24 cellular contexts compared by ENCODE assay signal in genomic region chr9:107338911-107339659, GRCh38. TPM values are rescaled to one million over a fixed set of nuclear protein-coding genes. Genes with fewer than 3 reads are reported as not detected.
DNase-seq lines count a peak whose midpoint lies in the region; ATAC-seq, FAIRE-seq and TF ChIP-seq lines count a peak whose summit lies in the region.
"Had no signal": no experiment of that assay in that cellular context is flagged by ENCODE, and none has a peak within 500 bp of the region (broad histone marks: within the 10 kb centered on the region; RNA-seq: fewer than 3 reads in every experiment).

No MANE protein-coding gene starts in this region.

- H3K36me3 ChIP-seq in HepG2 (replicated peaks in 1 of 2; ENCODE audit: control insufficient read depth in 1 of 2, insufficient read depth in 2 of 2, low read length in 2 of 2): peaks cover 4 to 11% of the 10 kb centered on the region in 2 experiments; a peak in 3 of 5 replicates
- H3K36me3 ChIP-seq in right lobe of liver: peaks cover 0 to 11% (median 2%) of the 10 kb centered on the region in 4 donors

- H3K27ac Mint-ChIP-seq in WTC11 (no peak overlapping the region), mesothelial cell of epicardium (peak overlapping the region; percentile 25)
- H3K27ac Mint-ChIP-seq: activated naive CD8-positive, alpha-beta T cell treated with anti-CD3 and anti-CD28 coated beads, Interleukin-2, amount 10 ng/mL, durations not matched to agents 7 days and 5 days had no signal

- H3K9me3 ChIP-seq in HepG2 (ENCODE audit: low read length) (no peaks in the 10 kb centered on the region), right lobe of liver (no peaks in the 10 kb centered on the region)
- H3K9me3 ChIP-seq: body of pancreas, gastroesophageal sphincter, HAP-1, sigmoid colon had no signal

- no peak for TF ChIP-seq CTCF in HepG2 (CRISPR knock-in tag; IDR thresholded peaks at IDR 0.05)
- no peak for TF ChIP-seq CTCF in right lobe of liver (IDR thresholded peaks at IDR 0.05)
- no peak; the same call in 1 of the 2 replicates for TF ChIP-seq CTCF in WTC11 (IDR thresholded peaks at IDR 0.05)
- no peak for TF ChIP-seq CTCF in mesothelial cell of epicardium (IDR thresholded peaks at IDR 0.05; ENCODE audit: unreplicated experiment)
- TF ChIP-seq CTCF in GM13976 (IDR thresholded peaks at IDR 0.05; ENCODE audit: borderline replicate concordance, control extremely low read depth, extremely low read depth, insufficient read depth, missing control alignments): no peak

- peaks cover 29% of the 10 kb centered on the region for H3K4me1 ChIP-seq in HepG2 (ENCODE audit: insufficient read depth, low read length)
- peaks cover 0 to 14% (median 3%) of the 10 kb centered on the region in 4 donors for H3K4me1 ChIP-seq in right lobe of liver
- H3K4me1 ChIP-seq: HAP-1 had no signal

- TF ChIP-seq POLR2A in HepG2 (IDR thresholded peaks at IDR 0.05; ENCODE audit: insufficient read depth in 1 of 2, low read depth in 2 of 2, low read length in 2 of 2) (no peak), right lobe of liver (IDR thresholded peaks at IDR 0.05) (no peak)

- H3K27me3 Mint-ChIP-seq in WTC11 (ENCODE audit: low read depth): no peaks in the 10 kb centered on the region
- no peaks in the 10 kb centered on the region for H3K27me3 Mint-ChIP-seq in mesothelial cell of epicardium (ENCODE audit: low read depth)
- H3K27me3 Mint-ChIP-seq: activated naive CD8-positive, alpha-beta T cell treated with anti-CD3 and anti-CD28 coated beads, Interleukin-2, amount 10 ng/mL, durations not matched to agents 7 days and 5 days; CD4-positive, alpha-beta T cell had no signal

- H3K27me3 ChIP-seq in HepG2 (ENCODE audit: control insufficient read depth in 1 of 2, insufficient read depth in 2 of 2, low read length in 2 of 2) (no peaks in the 10 kb centered on the region), right lobe of liver (no peaks in the 10 kb centered on the region)
- H3K27me3 ChIP-seq: body of pancreas, gastroesophageal sphincter, sigmoid colon had no signal

- no peak overlapping the region for H3K9ac ChIP-seq in HepG2 (ENCODE audit: insufficient read depth, low read depth, low read length)

- CTCF ChIA-PET in HepG2 (lab: Yijun Ruan, JAX; ENCODE audit: low intra/inter-chr PET ratio, low total read pairs) (no interaction called here), WTC11 (lab: Charles Lee) (interaction anchor here (0.6 to 1.1 kb wide), 3 partner anchors 17 to 181 kb away, joined by 3 to 6 read pairs (median 4); no protein-coding TSS in a partner anchor)

- no peak for FAIRE-seq in HepG2 (lab: Jason Lieb, UNC)
- FAIRE-seq: colon, G401.6, keratinocyte had no signal

- H4K20me1 ChIP-seq in HepG2 (ENCODE audit: insufficient read depth, low read length): no peaks in the 10 kb centered on the region

- H3K9me3 Mint-ChIP-seq in WTC11 (no peaks in the 10 kb centered on the region), mesothelial cell of epicardium (no peaks in the 10 kb centered on the region)
- H3K9me3 Mint-ChIP-seq: activated naive CD8-positive, alpha-beta T cell treated with anti-CD3 and anti-CD28 coated beads, Interleukin-2, amount 10 ng/mL, durations not matched to agents 7 days and 5 days; CD4-positive, alpha-beta T cell had no signal

- TF ChIP-seq RAD21 in HepG2 (CRISPR knock-in tag; IDR thresholded peaks at IDR 0.05): no peak

- no peak overlapping the region for H3K4me3 ChIP-seq in HepG2 (replicated peaks in 1 of 3; ENCODE audit: insufficient read depth in 1 of 3, low read depth in 2 of 3, low read length in 3 of 3)
- no peak overlapping the region for H3K4me3 ChIP-seq in right lobe of liver
- H3K4me3 ChIP-seq: body of pancreas, gastroesophageal sphincter, HAP-1, sigmoid colon had no signal

- ATAC-seq in HepG2: no peak
- ATAC-seq in right lobe of liver: no peak
- no peak for ATAC-seq in WTC11
- ATAC-seq in GM19328 (IDR thresholded peaks at IDR 0.05; ENCODE audit: unreplicated experiment): no peak
- ATAC-seq in HG02571 (IDR thresholded peaks at IDR 0.05; ENCODE audit: unreplicated experiment): no peak
- ATAC-seq: body of pancreas, gastroesophageal sphincter had no signal

- H2AFZ ChIP-seq in HepG2 (ENCODE audit: low read length): no peak overlapping the region

- peaks cover 7% of the 10 kb centered on the region for H3K36me3 Mint-ChIP-seq in WTC11
- H3K36me3 Mint-ChIP-seq in mesothelial cell of epicardium: peaks cover 12% of the 10 kb centered on the region

- TF ChIP-seq EP300 in HepG2 (IDR thresholded peaks at IDR 0.05; ENCODE audit: low read depth in 2 of 2, low read length in 2 of 2) (no peak), HepG2 (CRISPR knock-in tag; IDR thresholded peaks at IDR 0.05; ENCODE audit: borderline replicate concordance) (no peak)

- 89% methylated on average over 7 of the region's 7 CpGs for WGBS in HepG2 (ENCODE audit: low lambda C conversion rate)
- 84% methylated on average over 6 of the region's 7 CpGs for WGBS in right lobe of liver (ENCODE audit: insufficient coverage, low coverage, low lambda C conversion rate, missing lambda C conversion rate)

- intact Hi-C loops in HepG2 (cut with micrococcal nuclease; ENCODE audit: unreplicated experiment): no loop called here
- intact Hi-C loops in right lobe of liver (cut with DNase I): no loop called here

- H3K4me1 Mint-ChIP-seq in WTC11 (peaks cover 24% of the 10 kb centered on the region), mesothelial cell of epicardium (peaks cover 7% of the 10 kb centered on the region)

- in situ Hi-C loops in HepG2 (cut with HindIII; ENCODE audit: extremely low pct_ligation_motif_present, low pct_unique_long_range_greater_than_20kb) (no loop called here), GM13976 (cut with MboI; ENCODE audit: low sequenced_read_pairs, unreplicated experiment) (no loop called here)

- DNase-seq in HepG2 (ENCODE audit: low spot score) (no peak), right lobe of liver (no peak), WTC11 (ENCODE audit: low spot score) (no peak), mesothelial cell of epicardium (ENCODE audit: low spot score in 2 of 2, unreplicated experiment in 2 of 2) (no peak), GM13976 (ENCODE audit: low spot score) (no peak)
- DNase-seq: activated CD4-positive, alpha-beta T cell treated with anti-CD3 and anti-CD28 coated beads for 1 hour; activated naive CD8-positive, alpha-beta T cell treated with anti-CD3 and anti-CD28 coated beads, Interleukin-2, amount 10 ng/mL, durations not matched to agents 7 days and 5 days; CD4-positive, alpha-beta T cell; KBM-7; NCI-H1436 treated with DMSO at 0.1 percent for 48 hours; NCI-H524 treated with DMSO at 0.1 percent for 48 hours; RPMI8226; sigmoid colon; stimulated activated CD4-positive, alpha-beta T cell treated with anti-CD3 and anti-CD28 coated beads, Interleukin-15, amount 100 ng/mL, for 24 hours; stimulated activated CD8-positive, alpha-beta memory T cell treated with anti-CD3 and anti-CD28 coated beads, Interleukin-4, amount 100 ng/mL, for 48 hours; SW 1271 had no signal

- H3K27ac ChIP-seq in HepG2 (ENCODE audit: extremely low read length, insufficient read depth, low read length) (no peak overlapping the region), right lobe of liver (no peak overlapping the region)
- H3K27ac ChIP-seq: body of pancreas, gastroesophageal sphincter, sigmoid colon had no signal

- no peak overlapping the region for H3K4me2 ChIP-seq in HepG2 (ENCODE audit: low read depth, low read length)

- POLR2A ChIA-PET in HepG2 (lab: Yijun Ruan, JAX): interaction anchor here (1.6 kb wide), 1 partner anchor 56 kb away, joined by 4 read pairs; the partner anchor contains the start of gene RAD23B
- POLR2A ChIA-PET in WTC11 (lab: Charles Lee): no interaction called here

- no TSS peak for BruUV-seq in HepG2 (replicated peaks; lab: Mats Ljungman, UMichigan)

- H3K79me2 ChIP-seq in HepG2 (ENCODE audit: insufficient read depth, low read length): no peaks in the 10 kb centered on the region

- no peak overlapping the region for H3K4me3 Mint-ChIP-seq in WTC11
- no peak overlapping the region for H3K4me3 Mint-ChIP-seq in mesothelial cell of epicardium
- H3K4me3 Mint-ChIP-seq: activated naive CD8-positive, alpha-beta T cell treated with anti-CD3 and anti-CD28 coated beads, Interleukin-2, amount 10 ng/mL, durations not matched to agents 7 days and 5 days; CD4-positive, alpha-beta T cell had no signal

TF ChIP-seq in HepG2, 621 proteins besides CTCF, POLR2A, EP300 and RAD21 (continues in another document):
- no peak for TF ChIP-seq CENPT (CRISPR knock-in tag; IDR thresholded peaks at IDR 0.05; ENCODE audit: low read depth)
- no peak for TF ChIP-seq ZFP41 (CRISPR knock-in tag; IDR thresholded peaks at IDR 0.05; ENCODE audit: borderline replicate concordance)
- TF ChIP-seq ZNF713 (CRISPR knock-in tag; IDR thresholded peaks at IDR 0.05): no peak

TF ChIP-seq in WTC11, 78 proteins besides CTCF, POLR2A, EP300 and RAD21:
- TF ChIP-seq FOXK1 (CRISPR knock-in tag; IDR thresholded peaks at IDR 0.05) (no peak), GTF2I (CRISPR knock-in tag; conservative IDR thresholded peaks at IDR 0.05) (0 out of 2 replicates have a peak, but pooled peaks have one; percentile 9)

RNA-seq across cellular contexts. Expression of gene RAD23B, which starts 56.0 kb away (rescaled TPM):
- total RNA-seq in HepG2 (2016; rRNA removed; fragmentation: Illumina TruSeq; extraction: Trizol): 133 and 159 TPM in 2 replicates
- total RNA-seq in HepG2 (2016; cell fraction: cytosol; rRNA removed; fragmentation: Illumina TruSeq; extraction: Trizol; ENCODE audit: low read depth): 59.7 and 60.0 TPM in 2 replicates
- total RNA-seq in HepG2 (2016; cell fraction: insoluble cytoplasmic fraction; rRNA removed; fragmentation: Illumina TruSeq; extraction: Trizol): 128 and 156 TPM in 2 replicates
- 120 and 126 TPM in 2 replicates for total RNA-seq in HepG2 (2016; cell fraction: membrane; rRNA removed; fragmentation: Illumina TruSeq; extraction: Trizol)
- total RNA-seq in HepG2 (2016; cell fraction: nucleus; rRNA removed; fragmentation: Illumina TruSeq; extraction: Trizol): 62.9 and 65.9 TPM in 2 replicates
- polyA plus RNA-seq in HepG2 (2011; rRNA removed): 156 and 162 TPM in 2 replicates
- polyA plus RNA-seq in HepG2 (2011; cell fraction: cytosol; rRNA removed): 93.8 and 114 TPM in 2 replicates
- polyA plus RNA-seq in HepG2 (2011; cell fraction: nucleus; rRNA removed): 25.3 and 25.6 TPM in 2 replicates
- polyA plus RNA-seq in HepG2 (2012): 90.7 and 110 TPM in 2 replicates
- polyA plus RNA-seq in HepG2 (2016; cell fraction: cytosol; fragmentation: Illumina TruSeq; extraction: Trizol; ENCODE audit: low read depth): 26.3 and 31.4 TPM in 2 replicates
- 185 and 198 TPM in 2 replicates for polyA plus RNA-seq in HepG2 (2016; cell fraction: insoluble cytoplasmic fraction; fragmentation: Illumina TruSeq; extraction: Trizol; ENCODE audit: low read depth)
- 79.8 and 80.6 TPM in 2 replicates for polyA plus RNA-seq in HepG2 (2016; cell fraction: membrane; fragmentation: Illumina TruSeq; extraction: Trizol; ENCODE audit: low read depth)
- polyA plus RNA-seq in HepG2 (2016; cell fraction: nucleus; fragmentation: Illumina TruSeq; extraction: Trizol; ENCODE audit: insufficient read depth, low read depth): 67.0 and 71.9 TPM in 2 replicates
- polyA minus RNA-seq in HepG2 (2011; rRNA and poly(A)+ RNA removed; ENCODE audit: low replicate concordance): 270 and 278 TPM in 2 replicates
- polyA minus RNA-seq in HepG2 (2011; cell fraction: cytosol; rRNA and poly(A)+ RNA removed): 139 and 149 TPM in 2 replicates
- polyA minus RNA-seq in HepG2 (2011; cell fraction: nucleus; rRNA and poly(A)+ RNA removed): 85.5 and 87.8 TPM in 2 replicates
- 100 to 1,000 TPM in 2 of 6 experiments, 10 to 100 TPM in 4; 86.9 to 110 (median 99.1) TPM for total RNA-seq in right lobe of liver
- total RNA-seq in WTC11 (2021): 150 to 180 TPM (median 160 TPM) in 3 replicates
- total RNA-seq in mesothelial cell of epicardium: 97.5 to 105 TPM (median 101 TPM) in 3 replicates
